In the genomic region with DNA sequence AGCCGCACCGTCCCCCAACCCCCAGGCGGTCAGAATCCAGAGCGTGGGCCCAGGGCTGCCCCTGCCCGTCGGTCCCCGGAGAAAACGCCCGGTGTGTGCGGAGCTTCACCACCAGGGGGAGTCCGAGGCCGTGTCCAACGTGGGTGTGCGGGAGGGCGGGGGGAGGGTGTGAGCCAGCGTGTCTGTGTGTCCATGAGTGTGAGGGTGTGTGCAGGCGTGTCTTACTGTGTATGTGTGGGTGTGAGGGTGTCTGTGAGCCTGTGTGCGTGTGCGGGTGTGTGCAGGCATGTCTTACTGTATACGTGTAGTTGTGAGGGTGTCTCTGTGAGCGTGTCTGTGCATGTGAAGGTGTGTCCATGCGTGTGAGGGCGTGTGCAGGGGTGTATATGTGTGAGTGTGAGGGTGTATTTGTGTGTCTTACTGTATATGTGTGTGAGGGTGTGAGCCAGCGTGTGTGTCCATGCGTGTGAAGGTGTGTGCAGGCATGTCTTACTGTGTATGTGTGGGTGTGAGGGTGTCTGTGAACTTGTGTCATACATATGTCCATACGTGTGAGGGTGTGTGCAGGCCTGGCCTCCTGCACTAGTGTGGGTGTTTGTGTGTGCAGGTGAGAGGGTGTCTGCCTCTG, we compare ENCODE assay signal across 8 cellular contexts. TPM values are rescaled to one million over a fixed set of nuclear protein-coding genes. Genes with fewer than 3 reads are reported as not detected.
DNase-seq lines count a peak whose midpoint lies in the region; ATAC-seq and TF ChIP-seq lines count a peak whose summit lies in the region.

No MANE protein-coding gene starts in this region.

- H3K4me3 ChIP-seq in right lobe of liver: no peak overlapping the region

- ATAC-seq in right lobe of liver (peak; percentile 77 to 89 (median 88)), HG03025 (IDR thresholded peaks at IDR 0.05; ENCODE audit: low FRiP score, unreplicated experiment) (no peak)

- intact Hi-C loops in right lobe of liver (cut with DNase I): loop anchor here in 1 of 2 donors (10.0 kb wide), 1 partner anchor 284 kb away; no protein-coding TSS in a partner anchor

- 23% methylated on average over 12 of the region's 26 CpGs for WGBS in right lobe of liver (ENCODE audit: insufficient coverage, low coverage, low lambda C conversion rate, missing lambda C conversion rate)

- H3K27ac ChIP-seq in 22Rv1 (no peak overlapping the region), right lobe of liver (no peak overlapping the region)

- TF ChIP-seq POLR2A in right lobe of liver (IDR thresholded peaks at IDR 0.05): no peak

- H3K4me1 ChIP-seq in right lobe of liver: no peaks in the 10 kb centered on the region

- H3K36me3 ChIP-seq in right lobe of liver: no peaks in the 10 kb centered on the region

- no peaks in the 10 kb centered on the region for H3K9me3 ChIP-seq in right lobe of liver

- H3K27me3 ChIP-seq in right lobe of liver: no peaks in the 10 kb centered on the region

- peak; percentile 87 for DNase-seq in GM13977 (ENCODE audit: low spot score)
- DNase-seq in NCI-H460 (ENCODE audit: extremely low read depth, low read depth): peak; percentile 48
- peak; percentile 86 to 88 for DNase-seq in activated CD4-positive, alpha-beta T cell treated with anti-CD3 and anti-CD28 coated beads, Interleukin-2, amount 50 U/mL, for 48 hours
- DNase-seq in dedifferentiated amniotic fluid mesenchymal stem cell (ENCODE audit: extremely low spot score): peak; percentile 34
- peak; percentile 76 to 81 (median 80) for DNase-seq in right lobe of liver
- DNase-seq in stimulated activated CD8-positive, alpha-beta memory T cell treated with anti-CD3 and anti-CD28 coated beads, Interleukin-12 subunit alpha, Interleukin-12 subunit beta, amount 100 ng/mL, for 1 hour (ENCODE audit: low read depth): peak; percentile 71

- peak; percentile 94 for TF ChIP-seq CTCF in 22Rv1 (IDR thresholded peaks at IDR 0.05)
- TF ChIP-seq CTCF in GM13977 (IDR thresholded peaks at IDR 0.05; ENCODE audit: extremely low read depth, insufficient read depth, missing control alignments): peak; percentile 95
- peak; percentile 60 to 88 (median 68) for TF ChIP-seq CTCF in right lobe of liver (IDR thresholded peaks at IDR 0.05)

- in situ Hi-C loops in GM13977 (cut with MboI; ENCODE audit: low pct_unique_long_range_greater_than_20kb, low sequenced_read_pairs, unreplicated experiment): no loop called here

RNA-seq across cellular contexts. Expression of a gene that starts 24.6 kb away (rescaled TPM):
- 0.26 and 0.52 TPM in 2 replicates for total RNA-seq in NCI-H460 (2014; rRNA removed; shearing (Covaris generic))
- 0.29 TPM in 1 of 2 replicates, not detected in the other for polyA plus RNA-seq in NCI-H460 (2014; cell fraction: nucleus; rRNA removed)
- total RNA-seq in right lobe of liver: under 1 TPM; 0.12 to 0.56 (median 0.26) TPM

Comparison
In these comparisons a context has a peak if more than half of its experiments do, and no peak if none do; other contexts are left out.
1. DNase-seq: peak in every context shown above with its lines; median percentile 87 in GM13977; 87 in activated CD4-positive, alpha-beta T cell treated with anti-CD3 and anti-CD28 coated beads, Interleukin-2, amount 50 U/mL, for 48 hours; 80 in right lobe of liver; 71 in stimulated activated CD8-positive, alpha-beta memory T cell treated with anti-CD3 and anti-CD28 coated beads, Interleukin-12 subunit alpha, Interleukin-12 subunit beta, amount 100 ng/mL, for 1 hour; 48 in NCI-H460; 34 in dedifferentiated amniotic fluid mesenchymal stem cell.